32 cellular contexts compared by ENCODE assay signal in genomic region chr10:70784476-70784875, GRCh38. TPM values are rescaled to one million over a fixed set of nuclear protein-coding genes. Genes with fewer than 3 reads are reported as not detected.
A peak's percentile ranks its signal among the peaks of the same experiment; 100 is the strongest.
DNase-seq lines count a peak whose midpoint lies in the region; ATAC-seq, FAIRE-seq and TF ChIP-seq lines count a peak whose summit lies in the region.
"Had no signal": no experiment of that assay in that cellular context is flagged by ENCODE, and none has a peak within 500 bp of the region (broad histone marks: within the 10 kb centered on the region; RNA-seq: fewer than 3 reads in every experiment).

No MANE protein-coding gene starts in this region.

- no peak overlapping the region for H2AK5ac ChIP-seq in IMR-90 (ENCODE audit: low read depth, low read length)

- no peak overlapping the region for H3K27ac Mint-ChIP-seq in activated naive CD4-positive, alpha-beta T cell treated with anti-CD3 and anti-CD28 coated beads, Interleukin-2, amount 10 ng/mL, durations not matched to agents 7 days and 5 days
- no peak overlapping the region for H3K27ac Mint-ChIP-seq in CD8-positive, alpha-beta T cell
- H3K27ac Mint-ChIP-seq: activated B cell treated with CpG ODN at 0.5 μM for 24 hours; activated naive CD4-positive, alpha-beta T cell treated with anti-CD3 and anti-CD28 coated beads, Interleukin-2, amount 50 U/mL, for 72 hours; CD4-positive, alpha-beta memory T cell; progenitor cell of endocrine pancreas had no signal

- TF ChIP-seq CTCF in IMR-90 (conservative IDR thresholded peaks at IDR 0.05; ENCODE audit: low read depth, low read length) (no peak), K562 (IDR thresholded peaks at IDR 0.05 in 2 of 3, conservative IDR thresholded peaks at IDR 0.05 in 1 of 3; ENCODE audit: insufficient read depth in 2 of 3, low read depth in 1 of 3, low read length in 3 of 3) (no peak), osteoblast (IDR thresholded peaks at IDR 0.05; ENCODE audit: extremely low read depth, low read depth, low read length) (no peak)
- TF ChIP-seq CTCF in CD8-positive, alpha-beta T cell (IDR thresholded peaks at IDR 0.05) = no peak

- H3K14ac ChIP-seq in IMR-90 (replicated peaks; ENCODE audit: low read depth, low read length) = no peak overlapping the region

- peaks cover 41% of the 10 kb centered on the region for H3K27me3 Mint-ChIP-seq in activated naive CD4-positive, alpha-beta T cell treated with anti-CD3 and anti-CD28 coated beads, Interleukin-2, amount 10 ng/mL, durations not matched to agents 7 days and 5 days
- H3K27me3 Mint-ChIP-seq in CD8-positive, alpha-beta T cell (ENCODE audit: low read depth) = no peaks in the 10 kb centered on the region

- no peak overlapping the region for H2BK20ac ChIP-seq in IMR-90 (ENCODE audit: low read depth, low read length)

- FAIRE-seq in K562 (lab: Jason Lieb, UNC) = no peak
- FAIRE-seq: GM18507, HepG2 had no signal

- H3K4me3 ChIP-seq in IMR-90 (ENCODE audit: insufficient read depth, low read depth, low read length) = no peak overlapping the region
- H3K4me3 ChIP-seq in K562 = no peak overlapping the region
- no peak overlapping the region for H3K4me3 ChIP-seq in osteoblast (ENCODE audit: insufficient read depth, low read length)
- H3K4me3 ChIP-seq in CD8-positive, alpha-beta T cell (ENCODE audit: low read depth, low read length) = no peak overlapping the region
- H3K4me3 ChIP-seq: ascending aorta, hepatocyte, sigmoid colon, thoracic aorta had no signal

- POLR2A ChIA-PET in IMR-90 (lab: Charles Lee; ENCODE audit: unreplicated experiment) = no interaction called here
- POLR2A ChIA-PET in K562 (lab: Yijun Ruan, JAX) = no interaction called here
- POLR2A ChIA-PET in CD8-positive, alpha-beta T cell (lab: Charles Lee) = no interaction called here

- H4K20me1 ChIP-seq in IMR-90 (ENCODE audit: insufficient read depth, low read length) (no peaks in the 10 kb centered on the region), K562 (replicated peaks; ENCODE audit: control insufficient read depth, insufficient read depth, low read length) (no peaks in the 10 kb centered on the region), osteoblast (ENCODE audit: insufficient read depth, low read length) (no peaks in the 10 kb centered on the region)

- no TSS peak for BruUV-seq in IMR-90 (replicated peaks; lab: Mats Ljungman, UMichigan)
- no TSS peak for BruUV-seq in K562 (replicated peaks; lab: Mats Ljungman, UMichigan)

- no peaks in the 10 kb centered on the region for H3K4me1 Mint-ChIP-seq in activated naive CD4-positive, alpha-beta T cell treated with anti-CD3 and anti-CD28 coated beads, Interleukin-2, amount 10 ng/mL, durations not matched to agents 7 days and 5 days
- H3K4me1 Mint-ChIP-seq in CD8-positive, alpha-beta T cell (ENCODE audit: low read depth) = peaks cover 3% of the 10 kb centered on the region
- H3K4me1 Mint-ChIP-seq: activated B cell treated with CpG ODN at 0.5 μM for 24 hours had no signal

- no peaks in the 10 kb centered on the region for H3K36me3 Mint-ChIP-seq in activated naive CD4-positive, alpha-beta T cell treated with anti-CD3 and anti-CD28 coated beads, Interleukin-2, amount 10 ng/mL, durations not matched to agents 7 days and 5 days
- no peaks in the 10 kb centered on the region for H3K36me3 Mint-ChIP-seq in CD8-positive, alpha-beta T cell
- H3K36me3 Mint-ChIP-seq: activated naive CD4-positive, alpha-beta T cell treated with anti-CD3 and anti-CD28 coated beads, Interleukin-2, amount 50 U/mL, for 72 hours; CD4-positive, alpha-beta memory T cell had no signal

- H2BK15ac ChIP-seq in IMR-90 (ENCODE audit: low read depth, low read length) = no peak overlapping the region

- no peaks in the 10 kb centered on the region for H3K36me3 ChIP-seq in IMR-90 (ENCODE audit: control insufficient read depth, insufficient read depth, low read length)
- no peaks in the 10 kb centered on the region for H3K36me3 ChIP-seq in K562 (ENCODE audit: control insufficient read depth, insufficient read depth, low read length)
- no peaks in the 10 kb centered on the region for H3K36me3 ChIP-seq in osteoblast (ENCODE audit: insufficient read depth, low read length)
- no peaks in the 10 kb centered on the region for H3K36me3 ChIP-seq in CD8-positive, alpha-beta T cell (ENCODE audit: insufficient read depth, low read length)
- H3K36me3 ChIP-seq: ascending aorta, sigmoid colon, thoracic aorta had no signal

- no peak overlapping the region for H2BK5ac ChIP-seq in IMR-90 (ENCODE audit: low read depth, low read length, poor library complexity, severe bottlenecking)

- TF ChIP-seq RAD21 in IMR-90 (IDR thresholded peaks at IDR 0.05; ENCODE audit: low read length) (no peak), K562 (CRISPR knock-in tag; conservative IDR thresholded peaks at IDR 0.05 in 1 of 2, IDR thresholded peaks at IDR 0.05 in 1 of 2) (no peak)

- no peak overlapping the region for H3K4me2 ChIP-seq in IMR-90 (ENCODE audit: low read depth, low read length)
- no peak overlapping the region for H3K4me2 ChIP-seq in K562 (ENCODE audit: insufficient read depth, low read length)
- no peak overlapping the region for H3K4me2 ChIP-seq in osteoblast (ENCODE audit: insufficient read depth, low read length)
- H3K4me2 ChIP-seq: hepatocyte had no signal

- TF ChIP-seq POLR2A in IMR-90 (IDR thresholded peaks at IDR 0.05; ENCODE audit: low read depth, low read length) = no peak
- TF ChIP-seq POLR2A in K562 (conservative IDR thresholded peaks at IDR 0.05) = no peak

- no peak overlapping the region for H3K4me3 Mint-ChIP-seq in activated naive CD4-positive, alpha-beta T cell treated with anti-CD3 and anti-CD28 coated beads, Interleukin-2, amount 10 ng/mL, durations not matched to agents 7 days and 5 days
- H3K4me3 Mint-ChIP-seq in CD8-positive, alpha-beta T cell = no peak overlapping the region
- H3K4me3 Mint-ChIP-seq: activated B cell treated with CpG ODN at 0.5 μM for 24 hours; CD4-positive, alpha-beta memory T cell had no signal

- CTCF ChIA-PET in IMR-90 (lab: Yijun Ruan, JAX) = no interaction called here
- CTCF ChIA-PET in K562 (lab: Yijun Ruan, JAX; ENCODE audit: low intra/inter-chr PET ratio) = no interaction called here
- CTCF ChIA-PET in activated naive CD4-positive, alpha-beta T cell treated with anti-CD3 and anti-CD28 coated beads, Interleukin-2, amount 10 ng/mL, durations not matched to agents 7 days and 5 days (lab: Charles Lee) = no interaction called here
- CTCF ChIA-PET in CD8-positive, alpha-beta T cell (lab: Charles Lee) = no interaction called here

- in situ Hi-C loops in IMR-90 (cut with MboI; ENCODE audit: low sequenced_read_pairs) = no loop called here
- in situ Hi-C loops in K562 (cut with MboI) = no loop called here

- no peak overlapping the region for H3K23ac ChIP-seq in IMR-90 (ENCODE audit: low read depth, low read length)

- no peaks in the 10 kb centered on the region for H3K9me3 Mint-ChIP-seq in activated naive CD4-positive, alpha-beta T cell treated with anti-CD3 and anti-CD28 coated beads, Interleukin-2, amount 10 ng/mL, durations not matched to agents 7 days and 5 days
- H3K9me3 Mint-ChIP-seq in CD8-positive, alpha-beta T cell = no peaks in the 10 kb centered on the region
- H3K9me3 Mint-ChIP-seq: activated B cell treated with CpG ODN at 0.5 μM for 24 hours; activated naive CD4-positive, alpha-beta T cell treated with anti-CD3 and anti-CD28 coated beads, Interleukin-2, amount 50 U/mL, for 72 hours; CD4-positive, alpha-beta memory T cell had no signal

- TF ChIP-seq EP300 in K562 (IDR thresholded peaks at IDR 0.05; ENCODE audit: low read length) = no peak

- H3K9me1 ChIP-seq in IMR-90 (ENCODE audit: insufficient read depth, low read length) = no peaks in the 10 kb centered on the region
- no peaks in the 10 kb centered on the region for H3K9me1 ChIP-seq in K562 (ENCODE audit: control insufficient read depth, insufficient read depth, low read length)

- H4K91ac ChIP-seq in IMR-90 (ENCODE audit: insufficient read depth, low read depth, low read length) = no peak overlapping the region

- H3K79me2 ChIP-seq in K562 (ENCODE audit: control insufficient read depth, insufficient read depth, low read length) (no peaks in the 10 kb centered on the region), osteoblast (ENCODE audit: insufficient read depth, low read length) (no peaks in the 10 kb centered on the region)
- H3K79me2 ChIP-seq: hepatocyte had no signal

- no peak overlapping the region for H2AFZ ChIP-seq in IMR-90 (replicated peaks; ENCODE audit: low read length, poor library complexity)
- no peak overlapping the region for H2AFZ ChIP-seq in K562 (ENCODE audit: low read depth, low read length)
- H2AFZ ChIP-seq in osteoblast (ENCODE audit: low read length) = no peak overlapping the region
- H2AFZ ChIP-seq: hepatocyte had no signal

- no peak overlapping the region for H2BK120ac ChIP-seq in IMR-90 (ENCODE audit: low read depth, low read length)

- H3K27ac ChIP-seq in IMR-90 (ENCODE audit: insufficient read depth, low read length) (no peak overlapping the region), K562 (ENCODE audit: extremely low read depth, low read depth, low read length) (no peak overlapping the region), osteoblast (ENCODE audit: low read depth, low read length) (no peak overlapping the region)
- H3K27ac ChIP-seq in CD8-positive, alpha-beta T cell (ENCODE audit: low read depth, low read length) = no peak overlapping the region
- H3K27ac ChIP-seq: ascending aorta, foreskin keratinocyte, hepatocyte, sigmoid colon, thoracic aorta had no signal

- H3K27me3 ChIP-seq in IMR-90 (ENCODE audit: control insufficient read depth, insufficient read depth, low read length) (peaks cover 48% of the 10 kb centered on the region), K562 (ENCODE audit: control insufficient read depth in 2 of 2, insufficient read depth in 2 of 2, low read length in 2 of 2) (peaks cover 7 to 8% of the 10 kb centered on the region in 2 experiments; a peak in 4 of 5 replicates), osteoblast (ENCODE audit: insufficient read depth, low read length) (peaks cover 24% of the 10 kb centered on the region)
- no peaks in the 10 kb centered on the region for H3K27me3 ChIP-seq in CD8-positive, alpha-beta T cell (ENCODE audit: insufficient read depth, low read length)
- H3K27me3 ChIP-seq: ascending aorta, hepatocyte, sigmoid colon had no signal

- no peak overlapping the region for H4K5ac ChIP-seq in IMR-90 (ENCODE audit: low read depth, low read length)

- no peaks in the 10 kb centered on the region for H3K79me1 ChIP-seq in IMR-90 (ENCODE audit: low read depth in 1 of 2, low read length in 2 of 2)

- no peak overlapping the region for H3K18ac ChIP-seq in IMR-90 (ENCODE audit: low read depth, low read length)

- DNase-seq in EL = peak; percentile 31
- peak; percentile 21 for DNase-seq in IMR-90
- no peak for DNase-seq in K562 (ENCODE audit: extremely low read depth in 1 of 4, low spot score in 3 of 4)
- DNase-seq in osteoblast (ENCODE audit: insufficient read length, low spot score, missing footprints) = peak; percentile 73
- DNase-seq in activated naive CD4-positive, alpha-beta T cell treated with anti-CD3 and anti-CD28 coated beads, Interleukin-2, amount 10 ng/mL, durations not matched to agents 7 days and 5 days = no peak
- DNase-seq in CD8-positive, alpha-beta T cell = no peak
- DNase-seq: activated B cell treated with CpG ODN at 0.5 μM for 24 hours; CD4-positive, alpha-beta memory T cell; cerebellar nuclear complex; DMS 273 treated with DMSO at 0.1 percent for 48 hours; effector CD8-positive, alpha-beta T cell; foreskin keratinocyte; GOT3; left ventricle myocardium superior; NCI-H1105 treated with DMSO at 0.1 percent for 48 hours; NCI-H2029; Right ventricle myocardium superior; sigmoid colon; stimulated activated CD4-positive, alpha-beta T cell treated with anti-CD3 and anti-CD28 coated beads, Interleukin-15, amount 100 ng/mL, for 24 hours; stimulated activated naive CD8-positive, alpha-beta T cell treated with anti-CD3 and anti-CD28 coated beads, Interleukin-15, Interleukin-2, amounts not matched to agents 100 U/mL and 50 U/mL, for 24 hours had no signal

- intact Hi-C loops in IMR-90 (cut with micrococcal nuclease) = no loop called here
- intact Hi-C loops in K562 (cut with micrococcal nuclease) = no loop called here
- intact Hi-C loops in CD8-positive, alpha-beta T cell (cut with DNase I, micrococcal nuclease) = no loop called here

- H3K4me1 ChIP-seq in IMR-90 (ENCODE audit: control insufficient read depth, insufficient read depth, low read length) (no peaks in the 10 kb centered on the region), K562 (replicated peaks in 1 of 2; ENCODE audit: control insufficient read depth in 2 of 2, insufficient read depth in 2 of 2, low read length in 2 of 2) (peaks cover 9 to 12% of the 10 kb centered on the region in 2 experiments; a peak in 4 of 5 replicates), osteoblast (ENCODE audit: insufficient read depth, low read length) (peaks cover 6% of the 10 kb centered on the region)
- H3K4me1 ChIP-seq in CD8-positive, alpha-beta T cell (ENCODE audit: insufficient read depth, low read length) = peaks cover 7% of the 10 kb centered on the region
- H3K4me1 ChIP-seq: ascending aorta, foreskin keratinocyte, sigmoid colon had no signal

- H3K9ac ChIP-seq in IMR-90 (ENCODE audit: low read depth, low read length) = no peak overlapping the region
- H3K9ac ChIP-seq in K562 (ENCODE audit: insufficient read depth in 1 of 2, low read depth in 2 of 2, low read length in 2 of 2) = no peak overlapping the region

- H3K4ac ChIP-seq in IMR-90 (ENCODE audit: low read depth, low read length) = no peak overlapping the region

- H2AK9ac ChIP-seq in IMR-90 (replicated peaks; ENCODE audit: low read depth, low read length, poor library complexity) = no peak overlapping the region

- no peaks in the 10 kb centered on the region for H3K9me3 ChIP-seq in IMR-90 (ENCODE audit: control insufficient read depth, insufficient read depth, low read length)
- no peaks in the 10 kb centered on the region for H3K9me3 ChIP-seq in K562 (replicated peaks; ENCODE audit: control insufficient read depth, insufficient read depth, low read depth, low read length)
- no peaks in the 10 kb centered on the region for H3K9me3 ChIP-seq in osteoblast (ENCODE audit: low read depth, low read length)
- H3K9me3 ChIP-seq in CD8-positive, alpha-beta T cell (ENCODE audit: low read length) = no peaks in the 10 kb centered on the region
- H3K9me3 ChIP-seq: ascending aorta, sigmoid colon, thoracic aorta had no signal

- no peak overlapping the region for H4K8ac ChIP-seq in IMR-90 (ENCODE audit: low read depth in 2 of 2, low read length in 2 of 2)

- WGBS in IMR-90 (ENCODE audit: extremely low coverage in 2 of 2, insufficient read length in 1 of 2), 2 experiments = no CpG with 5 or more reads among the region's 2 CpGs
- WGBS in K562 (ENCODE audit: insufficient coverage, low coverage, missing lambda C conversion rate) = 24% methylated on average over 2 of the region's 2 CpGs

- no peak overlapping the region for H3K56ac ChIP-seq in IMR-90 (ENCODE audit: extremely low read depth, insufficient read depth, low read length)

- ATAC-seq in IMR-90 (ENCODE audit: low read depth) = no peak
- ATAC-seq in K562 = no peak
- no peak for ATAC-seq in GM21723 (IDR thresholded peaks at IDR 0.05; ENCODE audit: unreplicated experiment)
- ATAC-seq in CD8-positive, alpha-beta T cell = no peak
- ATAC-seq: foreskin keratinocyte; HepG2; left ventricle myocardium superior; stimulated activated naive CD8-positive, alpha-beta T cell treated with anti-CD3 and anti-CD28 coated beads, Interleukin-15, Interleukin-2, amounts not matched to agents 100 U/mL and 50 U/mL, for 24 hours had no signal

- dilution Hi-C loops in IMR-90 (cut with HindIII; ENCODE audit: low sequenced_read_pairs, unreplicated experiment) = no loop called here

RNA-seq across cellular contexts. Expression of gene TBATA, which starts 0.7 kb away (rescaled TPM):
- total RNA-seq in IMR-90 (2012; rRNA removed) = not detected in 2 replicates
- polyA plus RNA-seq in IMR-90 (2012; rRNA removed) = not detected in 2 replicates
- polyA plus RNA-seq in IMR-90 (2012; cell fraction: cytosol; rRNA removed) = not detected in 2 replicates
- polyA plus RNA-seq in IMR-90 (2012; cell fraction: nucleus; rRNA removed; ENCODE audit: low replicate concordance) = not detected in 2 replicates
- not detected in 2 replicates for total RNA-seq in K562 (2011; cell fraction: chromatin; rRNA removed; ENCODE audit: low replicate concordance)
- total RNA-seq in K562 (2011; cell fraction: nucleolus; rRNA removed) = not detected in 2 replicates
- not detected in 2 replicates for total RNA-seq in K562 (2011; cell fraction: nucleoplasm; rRNA removed)
- not detected in 2 replicates for total RNA-seq in K562 (2014; rRNA removed)
- not detected in 2 replicates for total RNA-seq in K562 (2014; rRNA removed; fragmentation: Illumina TruSeq; extraction: Trizol)
- total RNA-seq in K562 (2015; rRNA removed; fragmentation: Illumina TruSeq; extraction: Trizol) = not detected in 2 replicates
- not detected in 2 replicates for total RNA-seq in K562 (2021)
- not detected in 2 replicates for polyA plus RNA-seq in K562 (2011; rRNA removed)
- polyA plus RNA-seq in K562 (2011; cell fraction: cytosol; rRNA removed) = not detected in 2 replicates
- polyA plus RNA-seq in K562 (2011; cell fraction: nucleus; rRNA removed) = not detected in 2 replicates
- not detected in 2 replicates for polyA plus RNA-seq in K562 (2012)
- polyA plus RNA-seq in K562 (2014; fragmentation: Illumina TruSeq; extraction: Trizol) = not detected in 2 replicates
- polyA plus RNA-seq in K562 (2014; fragmentation: Nextera tagmentation; extraction: Ambion mirVana) = not detected
- not detected in 2 replicates for polyA plus RNA-seq in K562 (2014; rRNA removed)
- polyA minus RNA-seq in K562 (2011; rRNA and poly(A)+ RNA removed) = not detected in 2 replicates
- polyA minus RNA-seq in K562 (2011; cell fraction: cytosol; rRNA and poly(A)+ RNA removed) = not detected in 2 replicates
- polyA minus RNA-seq in K562 (2011; cell fraction: nucleus; rRNA and poly(A)+ RNA removed) = not detected in 2 replicates
- total RNA-seq in osteoblast = not detected in 2 replicates
- not detected for total RNA-seq in CD8-positive, alpha-beta T cell
- total RNA-seq: activated B cell treated with CpG ODN at 0.5 μM for 24 hours; activated naive CD4-positive, alpha-beta T cell treated with anti-CD3 and anti-CD28 coated beads, Interleukin-2, amount 50 U/mL, for 72 hours; ascending aorta; CD4-positive, alpha-beta memory T cell; foreskin keratinocyte; hepatocyte; HepG2; left ventricle myocardium superior; mononuclear cell; OCI-LY7; progenitor cell of endocrine pancreas; Right ventricle myocardium superior; sigmoid colon; thoracic aorta had no signal
- polyA plus RNA-seq: CD4-positive, alpha-beta memory T cell; esophagus; foreskin keratinocyte; hepatocyte; HepG2; neural cell; sigmoid colon had no signal

RNA-seq across cellular contexts. Expression of gene SGPL1, which starts 31.3 kb away (rescaled TPM):
- total RNA-seq in IMR-90 (2012; rRNA removed) = 26.7 and 27.5 TPM in 2 replicates
- polyA plus RNA-seq in IMR-90 (2012; rRNA removed) = 9.4 and 12.2 TPM in 2 replicates
- polyA plus RNA-seq in IMR-90 (2012; cell fraction: cytosol; rRNA removed) = 6.0 and 7.9 TPM in 2 replicates
- 8.9 and 27.3 TPM in 2 replicates for polyA plus RNA-seq in IMR-90 (2012; cell fraction: nucleus; rRNA removed; ENCODE audit: low replicate concordance)
- 37.0 and 55.4 TPM in 2 replicates for total RNA-seq in K562 (2011; cell fraction: chromatin; rRNA removed; ENCODE audit: low replicate concordance)
- total RNA-seq in K562 (2011; cell fraction: nucleolus; rRNA removed) = 23.6 and 26.2 TPM in 2 replicates
- 42.4 and 57.2 TPM in 2 replicates for total RNA-seq in K562 (2011; cell fraction: nucleoplasm; rRNA removed)
- 7.2 and 7.8 TPM in 2 replicates for total RNA-seq in K562 (2014; rRNA removed)
- total RNA-seq in K562 (2014; rRNA removed; fragmentation: Illumina TruSeq; extraction: Trizol) = 11.2 and 12.6 TPM in 2 replicates
- total RNA-seq in K562 (2015; rRNA removed; fragmentation: Illumina TruSeq; extraction: Trizol) = 8.7 and 9.2 TPM in 2 replicates
- 11.4 and 18.0 TPM in 2 replicates for total RNA-seq in K562 (2021)
- 6.8 and 9.5 TPM in 2 replicates for polyA plus RNA-seq in K562 (2011; rRNA removed)
- 4.0 and 6.0 TPM in 2 replicates for polyA plus RNA-seq in K562 (2011; cell fraction: cytosol; rRNA removed)
- 10.9 and 11.4 TPM in 2 replicates for polyA plus RNA-seq in K562 (2011; cell fraction: nucleus; rRNA removed)
- 6.8 and 10.3 TPM in 2 replicates for polyA plus RNA-seq in K562 (2012)
- polyA plus RNA-seq in K562 (2014; fragmentation: Illumina TruSeq; extraction: Trizol) = 6.3 and 6.5 TPM in 2 replicates
- 1 to 10 TPM; 8.5 to 9.1 TPM for polyA plus RNA-seq in K562 (2014; fragmentation: Nextera tagmentation; extraction: Ambion mirVana)
- 5.3 and 6.0 TPM in 2 replicates for polyA plus RNA-seq in K562 (2014; rRNA removed)
- 26.6 and 27.8 TPM in 2 replicates for polyA minus RNA-seq in K562 (2011; rRNA and poly(A)+ RNA removed)
- 5.7 and 6.1 TPM in 2 replicates for polyA minus RNA-seq in K562 (2011; cell fraction: cytosol; rRNA and poly(A)+ RNA removed)
- 7.0 and 12.2 TPM in 2 replicates for polyA minus RNA-seq in K562 (2011; cell fraction: nucleus; rRNA and poly(A)+ RNA removed)
- 46.6 and 47.4 TPM in 2 replicates for total RNA-seq in osteoblast
- 10 to 100 TPM; 14.5 to 15.5 TPM for total RNA-seq in CD8-positive, alpha-beta T cell

Comparison
In these comparisons a context has a peak if more than half of its experiments do, and no peak if none do; other contexts are left out.
1. DNase-seq: peak in EL (single experiment), IMR-90 (single experiment) and osteoblast (single experiment); none in K562 (0 of 4), activated naive CD4-positive, alpha-beta T cell treated with anti-CD3 and anti-CD28 coated beads, Interleukin-2, amount 10 ng/mL, durations not matched to agents 7 days and 5 days (single experiment) and CD8-positive, alpha-beta T cell (0 of 7).